20 cellular contexts compared by ENCODE assay signal in genomic region chr5:1292139-1292538, GRCh38. TPM values are rescaled to one million over a fixed set of nuclear protein-coding genes. Genes with fewer than 3 reads are reported as not detected.
A peak's percentile ranks its signal among the peaks of the same experiment; 100 is the strongest.
DNase-seq lines count a peak whose midpoint lies in the region; ATAC-seq, FAIRE-seq and TF ChIP-seq lines count a peak whose summit lies in the region.
"Had no signal": no experiment of that assay in that cellular context is flagged by ENCODE, and none has a peak within 500 bp of the region (broad histone marks: within the 10 kb centered on the region; RNA-seq: fewer than 3 reads in every experiment).

No MANE protein-coding gene starts in this region.

- H3K27me3 ChIP-seq in RWPE2 (ENCODE audit: insufficient read depth, poor library complexity, severe bottlenecking) (no peaks in the 10 kb centered on the region), HepG2 (ENCODE audit: control insufficient read depth in 1 of 2, insufficient read depth in 2 of 2, low read length in 2 of 2) (peaks cover 5 to 17% of the 10 kb centered on the region in 2 experiments; a peak in 3 of 5 replicates)
- H3K27me3 ChIP-seq: SJCRH30 had no signal

- FAIRE-seq in HepG2 (lab: Jason Lieb, UNC), result no peak
- FAIRE-seq: A204.1, keratinocyte had no signal

- no peak for TF ChIP-seq CTCF in RWPE2 (IDR thresholded peaks at IDR 0.05; ENCODE audit: poor library complexity, severe bottlenecking)
- no peak; the same call in 1 of the 2 replicates for TF ChIP-seq CTCF in HepG2 (CRISPR knock-in tag; IDR thresholded peaks at IDR 0.05)

- intact Hi-C loops in HepG2 (cut with micrococcal nuclease; ENCODE audit: unreplicated experiment), result no loop called here

- H3K4me2 ChIP-seq in HepG2 (ENCODE audit: low read depth, low read length), result no peak overlapping the region

- no peak overlapping the region for H3K9ac ChIP-seq in HepG2 (ENCODE audit: insufficient read depth, low read depth, low read length)

- H3K4me3 ChIP-seq in RWPE2 (ENCODE audit: severe bottlenecking) (no peak overlapping the region), HepG2 (replicated peaks in 1 of 3; ENCODE audit: insufficient read depth in 1 of 3, low read depth in 2 of 3, low read length in 3 of 3) (no peak overlapping the region)
- H3K4me3 ChIP-seq: SJCRH30, tibial nerve had no signal

- TSS peak; percentile 51 for BruUV-seq in HepG2 (replicated peaks; lab: Mats Ljungman, UMichigan)

- TF ChIP-seq EP300 in HepG2 (IDR thresholded peaks at IDR 0.05; ENCODE audit: low read depth in 2 of 2, low read length in 2 of 2) (no peak), HepG2 (CRISPR knock-in tag; IDR thresholded peaks at IDR 0.05; ENCODE audit: borderline replicate concordance) (no peak)

- H3K4me1 ChIP-seq in RWPE2 (ENCODE audit: insufficient read depth, poor library complexity, severe bottlenecking) (no peaks in the 10 kb centered on the region), HepG2 (ENCODE audit: insufficient read depth, low read length) (peaks cover 18% of the 10 kb centered on the region)
- H3K4me1 ChIP-seq: SJCRH30 had no signal

- H2AFZ ChIP-seq in HepG2 (ENCODE audit: low read length), result no peak overlapping the region

- WGBS in HepG2 (ENCODE audit: low lambda C conversion rate), result 67% methylated on average over 5 of the region's 6 CpGs

- CTCF ChIA-PET in HepG2 (lab: Yijun Ruan, JAX; ENCODE audit: low intra/inter-chr PET ratio, low total read pairs), result no interaction called here

- ATAC-seq in RWPE2 (ENCODE audit: low read depth) (0 out of 3 replicates have a peak, but pooled peaks have one; percentile 15), HepG2 (no peak), HG03095 (IDR thresholded peaks at IDR 0.05; ENCODE audit: unreplicated experiment) (no peak)
- ATAC-seq: effector memory CD8-positive, alpha-beta T cell; stimulated activated memory B cell treated with anti-CD40 and anti-IgM and Interleukin-4, amounts not matched to agents 10 μg/mL and 1 μg/mL and 100 μg/mL, for 72 hours had no signal

- H4K20me1 ChIP-seq in HepG2 (ENCODE audit: insufficient read depth, low read length), result no peaks in the 10 kb centered on the region

- POLR2A ChIA-PET in HepG2 (lab: Yijun Ruan, JAX), result no interaction called here

- H3K36me3 ChIP-seq in RWPE2 (ENCODE audit: low read depth) (no peaks in the 10 kb centered on the region), HepG2 (replicated peaks in 1 of 2; ENCODE audit: control insufficient read depth in 1 of 2, insufficient read depth in 2 of 2, low read length in 2 of 2) (no peaks in the 10 kb centered on the region)
- H3K36me3 ChIP-seq: SJCRH30, tibial nerve had no signal

- in situ Hi-C loops in HepG2 (cut with HindIII; ENCODE audit: extremely low pct_ligation_motif_present, low pct_unique_long_range_greater_than_20kb), result no loop called here

- DNase-seq in NCI-H2107 treated with DMSO at 0.1 percent for 48 hours (lab: John Stamatoyannopoulos, UW; ENCODE audit: unreplicated experiment) (peak; percentile 19), NCI-H2107 (lab: John Stamatoyannopoulos, UW) (no peak), COLO668 (lab: John Stamatoyannopoulos, UW; ENCODE audit: unreplicated experiment) (peak; percentile 61), RWPE2 (ENCODE audit: low spot score) (no peak), HepG2 (ENCODE audit: low spot score) (no peak), putamen (ENCODE audit: low spot score) (no peak), SW 1271 (lab: John Stamatoyannopoulos, UW) (no peak)
- DNase-seq: activated CD4-positive, alpha-beta T cell treated with anti-CD3 and anti-CD28 coated beads for 48 hours; C1 segment of cervical spinal cord; effector memory CD8-positive, alpha-beta T cell; H7; mesenchymal stem cell; nephron progenitor cell; SJCRH30; T1000 had no signal

- no peak for TF ChIP-seq RAD21 in HepG2 (CRISPR knock-in tag; IDR thresholded peaks at IDR 0.05)

- no peaks in the 10 kb centered on the region for H3K9me3 ChIP-seq in RWPE2 (ENCODE audit: severe bottlenecking)
- no peaks in the 10 kb centered on the region for H3K9me3 ChIP-seq in HepG2 (ENCODE audit: low read length)
- H3K9me3 ChIP-seq: SJCRH30 had no signal

- H3K27ac ChIP-seq in RWPE2 (ENCODE audit: poor library complexity, severe bottlenecking) (no peak overlapping the region), HepG2 (ENCODE audit: extremely low read length, insufficient read depth, low read length) (no peak overlapping the region)
- H3K27ac ChIP-seq: SJCRH30, tibial nerve had no signal

- H3K79me2 ChIP-seq in HepG2 (ENCODE audit: insufficient read depth, low read length), result no peaks in the 10 kb centered on the region

- no peak for TF ChIP-seq POLR2A in HepG2 (IDR thresholded peaks at IDR 0.05; ENCODE audit: insufficient read depth in 1 of 2, low read depth in 2 of 2, low read length in 2 of 2)

TF ChIP-seq in HepG2, 621 proteins besides CTCF, POLR2A, EP300 and RAD21:
- TF ChIP-seq STAG1 (CRISPR knock-in tag; IDR thresholded peaks at IDR 0.05) (0 out of 2 replicates have a peak, but pooled peaks have one; percentile 4), SP4 (CRISPR knock-in tag; IDR thresholded peaks at IDR 0.05) (no peak)

RNA-seq across cellular contexts. Expression of gene TERT, which starts 2.7 kb away (rescaled TPM):
- total RNA-seq in HepG2 (2016; rRNA removed; fragmentation: Illumina TruSeq; extraction: Trizol), result 1.2 and 5.9 TPM in 2 replicates
- 6.1 and 7.1 TPM in 2 replicates for total RNA-seq in HepG2 (2016; cell fraction: cytosol; rRNA removed; fragmentation: Illumina TruSeq; extraction: Trizol; ENCODE audit: low read depth)
- total RNA-seq in HepG2 (2016; cell fraction: insoluble cytoplasmic fraction; rRNA removed; fragmentation: Illumina TruSeq; extraction: Trizol), result 1.7 and 5.8 TPM in 2 replicates
- 3.3 and 3.7 TPM in 2 replicates for total RNA-seq in HepG2 (2016; cell fraction: membrane; rRNA removed; fragmentation: Illumina TruSeq; extraction: Trizol)
- total RNA-seq in HepG2 (2016; cell fraction: nucleus; rRNA removed; fragmentation: Illumina TruSeq; extraction: Trizol), result 7.1 and 8.7 TPM in 2 replicates
- polyA plus RNA-seq in HepG2 (2011; rRNA removed), result 3.5 and 4.3 TPM in 2 replicates
- polyA plus RNA-seq in HepG2 (2011; cell fraction: cytosol; rRNA removed), result 0.68 and 2.0 TPM in 2 replicates
- 28.2 and 42.3 TPM in 2 replicates for polyA plus RNA-seq in HepG2 (2011; cell fraction: nucleus; rRNA removed)
- 1.7 and 2.9 TPM in 2 replicates for polyA plus RNA-seq in HepG2 (2012)
- 0.62 and 0.99 TPM in 2 replicates for polyA plus RNA-seq in HepG2 (2016; cell fraction: cytosol; fragmentation: Illumina TruSeq; extraction: Trizol; ENCODE audit: low read depth)
- 1.6 and 2.5 TPM in 2 replicates for polyA plus RNA-seq in HepG2 (2016; cell fraction: insoluble cytoplasmic fraction; fragmentation: Illumina TruSeq; extraction: Trizol; ENCODE audit: low read depth)
- 1.4 and 1.5 TPM in 2 replicates for polyA plus RNA-seq in HepG2 (2016; cell fraction: membrane; fragmentation: Illumina TruSeq; extraction: Trizol; ENCODE audit: low read depth)
- polyA plus RNA-seq in HepG2 (2016; cell fraction: nucleus; fragmentation: Illumina TruSeq; extraction: Trizol; ENCODE audit: insufficient read depth, low read depth), result 24.5 and 26.8 TPM in 2 replicates
- polyA minus RNA-seq in HepG2 (2011; rRNA and poly(A)+ RNA removed; ENCODE audit: low replicate concordance), result 0.30 and 3.4 TPM in 2 replicates
- 1.9 and 2.0 TPM in 2 replicates for polyA minus RNA-seq in HepG2 (2011; cell fraction: cytosol; rRNA and poly(A)+ RNA removed)
- 4.0 and 6.4 TPM in 2 replicates for polyA minus RNA-seq in HepG2 (2011; cell fraction: nucleus; rRNA and poly(A)+ RNA removed)
- total RNA-seq: SJCRH30, tibial nerve had no signal
- polyA plus RNA-seq: keratinocyte had no signal

RNA-seq across cellular contexts. Expression of gene CLPTM1L, which starts 52.8 kb away (rescaled TPM):
- total RNA-seq in HepG2 (2016; rRNA removed; fragmentation: Illumina TruSeq; extraction: Trizol), result 65.4 and 124 TPM in 2 replicates
- 165 and 166 TPM in 2 replicates for total RNA-seq in HepG2 (2016; cell fraction: cytosol; rRNA removed; fragmentation: Illumina TruSeq; extraction: Trizol; ENCODE audit: low read depth)
- 72.1 and 131 TPM in 2 replicates for total RNA-seq in HepG2 (2016; cell fraction: insoluble cytoplasmic fraction; rRNA removed; fragmentation: Illumina TruSeq; extraction: Trizol)
- total RNA-seq in HepG2 (2016; cell fraction: membrane; rRNA removed; fragmentation: Illumina TruSeq; extraction: Trizol), result 271 and 285 TPM in 2 replicates
- 76.4 and 77.0 TPM in 2 replicates for total RNA-seq in HepG2 (2016; cell fraction: nucleus; rRNA removed; fragmentation: Illumina TruSeq; extraction: Trizol)
- polyA plus RNA-seq in HepG2 (2011; rRNA removed), result 80.3 and 99.3 TPM in 2 replicates
- 102 and 119 TPM in 2 replicates for polyA plus RNA-seq in HepG2 (2011; cell fraction: cytosol; rRNA removed)
- 99.8 and 103 TPM in 2 replicates for polyA plus RNA-seq in HepG2 (2011; cell fraction: nucleus; rRNA removed)
- 43.6 and 60.3 TPM in 2 replicates for polyA plus RNA-seq in HepG2 (2012)
- polyA plus RNA-seq in HepG2 (2016; cell fraction: cytosol; fragmentation: Illumina TruSeq; extraction: Trizol; ENCODE audit: low read depth), result 124 and 168 TPM in 2 replicates
- 83.6 and 94.2 TPM in 2 replicates for polyA plus RNA-seq in HepG2 (2016; cell fraction: insoluble cytoplasmic fraction; fragmentation: Illumina TruSeq; extraction: Trizol; ENCODE audit: low read depth)
- polyA plus RNA-seq in HepG2 (2016; cell fraction: membrane; fragmentation: Illumina TruSeq; extraction: Trizol; ENCODE audit: low read depth), result 184 and 217 TPM in 2 replicates
- polyA plus RNA-seq in HepG2 (2016; cell fraction: nucleus; fragmentation: Illumina TruSeq; extraction: Trizol; ENCODE audit: insufficient read depth, low read depth), result 147 and 155 TPM in 2 replicates
- 281 and 712 TPM in 2 replicates for polyA minus RNA-seq in HepG2 (2011; rRNA and poly(A)+ RNA removed; ENCODE audit: low replicate concordance)
- 45.2 and 56.5 TPM in 2 replicates for polyA minus RNA-seq in HepG2 (2011; cell fraction: cytosol; rRNA and poly(A)+ RNA removed)
- 37.0 and 46.2 TPM in 2 replicates for polyA minus RNA-seq in HepG2 (2011; cell fraction: nucleus; rRNA and poly(A)+ RNA removed)

Comparison
In these comparisons a context has a peak if more than half of its experiments do, and no peak if none do; other contexts are left out.
1. DNase-seq: peak in NCI-H2107 treated with DMSO at 0.1 percent for 48 hours (single experiment) and COLO668 (single experiment); none in NCI-H2107 (single experiment), RWPE2 (single experiment), HepG2 (single experiment), putamen (single experiment) and SW 1271 (0 of 2).